In the genomic region with DNA sequence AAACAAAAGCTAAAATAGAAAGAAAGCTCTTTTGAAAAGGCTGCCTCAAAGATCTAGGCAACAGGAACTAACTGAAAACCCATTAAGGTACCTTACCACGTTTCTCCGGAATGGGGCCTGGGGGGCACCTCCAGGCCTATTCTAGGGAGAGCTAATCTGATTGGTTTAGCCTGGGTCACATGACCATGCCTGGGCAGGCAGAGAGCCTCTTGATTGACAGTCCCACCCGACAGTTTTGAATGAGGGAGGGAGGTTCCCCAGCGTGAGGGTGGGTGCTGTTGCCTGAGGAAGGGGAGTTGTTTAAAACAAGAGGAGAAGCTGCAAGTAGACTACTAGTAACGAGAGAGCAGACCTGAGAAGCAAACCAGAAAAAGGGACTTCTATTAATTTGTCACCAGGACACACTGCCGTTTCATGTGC, we compare ENCODE assay signal across 1 cellular context.
TF ChIP-seq lines count a peak whose summit lies in the region.

No MANE protein-coding gene starts in this region.

TF ChIP-seq in HepG2, 621 proteins besides CTCF, POLR2A, EP300 and RAD21 (continued from another document):
- TF ChIP-seq RAD51 (IDR thresholded peaks at IDR 0.05; ENCODE audit: borderline replicate concordance) (peak; percentile 86), MIXL1 (CRISPR knock-in tag; IDR thresholded peaks at IDR 0.05) (no peak), SALL2 (CRISPR knock-in tag; IDR thresholded peaks at IDR 0.05) (no peak), FLYWCH1 (CRISPR knock-in tag; IDR thresholded peaks at IDR 0.05) (no peak), SRSF1 (optimal IDR thresholded peaks at IDR 0.05; ENCODE audit: low read depth, low read length) (no peak), ZBTB42 (CRISPR knock-in tag; IDR thresholded peaks at IDR 0.05) (no peak), TBL1XR1 (IDR thresholded peaks at IDR 0.05; ENCODE audit: borderline replicate concordance, low read length, partially characterized antibody) (peak; percentile 49), ZFP36 (IDR thresholded peaks at IDR 0.05; ENCODE audit: borderline replicate concordance, low read depth, low read length, partially characterized antibody) (no peak), NRL (CRISPR knock-in tag; IDR thresholded peaks at IDR 0.05; ENCODE audit: borderline replicate concordance) (no peak), ZMAT3 (CRISPR knock-in tag; conservative IDR thresholded peaks at IDR 0.05) (no peak), STAG1 (CRISPR knock-in tag; IDR thresholded peaks at IDR 0.05) (no peak), ZBTB1 (CRISPR knock-in tag; IDR thresholded peaks at IDR 0.05; ENCODE audit: borderline replicate concordance) (no peak), PPARG (CRISPR knock-in tag; conservative IDR thresholded peaks at IDR 0.05) (no peak), WIZ (CRISPR knock-in tag; IDR thresholded peaks at IDR 0.05) (peak; percentile 26; the same call in 1 of the 2 replicates), ZMYM2 (CRISPR knock-in tag; IDR thresholded peaks at IDR 0.05) (no peak), ZNF296 (CRISPR knock-in tag; conservative IDR thresholded peaks at IDR 0.05) (0 out of 2 replicates have a peak, but pooled peaks have one; percentile 44), BORCS8-MEF2B (CRISPR knock-in tag; IDR thresholded peaks at IDR 0.05) (peak; percentile 24; the same call in 1 of the 2 replicates), SCMH1 (CRISPR knock-in tag; IDR thresholded peaks at IDR 0.05; ENCODE audit: borderline replicate concordance) (no peak), ZNF10 (CRISPR knock-in tag; IDR thresholded peaks at IDR 0.05; ENCODE audit: borderline replicate concordance, low read depth) (no peak)
- TF ChIP-seq, protein P1, sequence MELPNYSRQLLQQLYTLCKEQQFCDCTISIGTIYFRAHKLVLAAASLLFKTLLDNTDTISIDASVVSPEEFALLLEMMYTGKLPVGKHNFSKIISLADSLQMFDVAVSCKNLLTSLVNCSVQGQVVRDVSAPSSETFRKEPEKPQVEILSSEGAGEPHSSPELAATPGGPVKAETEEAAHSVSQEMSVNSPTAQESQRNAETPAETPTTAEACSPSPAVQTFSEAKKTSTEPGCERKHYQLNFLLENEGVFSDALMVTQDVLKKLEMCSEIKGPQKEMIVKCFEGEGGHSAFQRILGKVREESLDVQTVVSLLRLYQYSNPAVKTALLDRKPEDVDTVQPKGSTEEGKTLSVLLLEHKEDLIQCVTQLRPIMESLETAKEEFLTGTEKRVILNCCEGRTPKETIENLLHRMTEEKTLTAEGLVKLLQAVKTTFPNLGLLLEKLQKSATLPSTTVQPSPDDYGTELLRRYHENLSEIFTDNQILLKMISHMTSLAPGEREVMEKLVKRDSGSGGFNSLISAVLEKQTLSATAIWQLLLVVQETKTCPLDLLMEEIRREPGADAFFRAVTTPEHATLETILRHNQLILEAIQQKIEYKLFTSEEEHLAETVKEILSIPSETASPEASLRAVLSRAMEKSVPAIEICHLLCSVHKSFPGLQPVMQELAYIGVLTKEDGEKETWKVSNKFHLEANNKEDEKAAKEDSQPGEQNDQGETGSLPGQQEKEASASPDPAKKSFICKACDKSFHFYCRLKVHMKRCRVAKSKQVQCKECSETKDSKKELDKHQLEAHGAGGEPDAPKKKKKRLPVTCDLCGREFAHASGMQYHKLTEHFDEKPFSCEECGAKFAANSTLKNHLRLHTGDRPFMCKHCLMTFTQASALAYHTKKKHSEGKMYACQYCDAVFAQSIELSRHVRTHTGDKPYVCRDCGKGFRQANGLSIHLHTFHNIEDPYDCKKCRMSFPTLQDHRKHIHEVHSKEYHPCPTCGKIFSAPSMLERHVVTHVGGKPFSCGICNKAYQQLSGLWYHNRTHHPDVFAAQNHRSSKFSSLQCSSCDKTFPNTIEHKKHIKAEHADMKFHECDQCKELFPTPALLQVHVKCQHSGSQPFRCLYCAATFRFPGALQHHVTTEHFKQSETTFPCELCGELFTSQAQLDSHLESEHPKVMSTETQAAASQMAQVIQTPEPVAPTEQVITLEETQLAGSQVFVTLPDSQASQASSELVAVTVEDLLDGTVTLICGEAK (IDR thresholded peaks at IDR 0.05) = no peak
- TF ChIP-seq, protein P1 (CRISPR knock-in tag; IDR thresholded peaks at IDR 0.05) = no peak
- TF ChIP-seq, protein P2, sequence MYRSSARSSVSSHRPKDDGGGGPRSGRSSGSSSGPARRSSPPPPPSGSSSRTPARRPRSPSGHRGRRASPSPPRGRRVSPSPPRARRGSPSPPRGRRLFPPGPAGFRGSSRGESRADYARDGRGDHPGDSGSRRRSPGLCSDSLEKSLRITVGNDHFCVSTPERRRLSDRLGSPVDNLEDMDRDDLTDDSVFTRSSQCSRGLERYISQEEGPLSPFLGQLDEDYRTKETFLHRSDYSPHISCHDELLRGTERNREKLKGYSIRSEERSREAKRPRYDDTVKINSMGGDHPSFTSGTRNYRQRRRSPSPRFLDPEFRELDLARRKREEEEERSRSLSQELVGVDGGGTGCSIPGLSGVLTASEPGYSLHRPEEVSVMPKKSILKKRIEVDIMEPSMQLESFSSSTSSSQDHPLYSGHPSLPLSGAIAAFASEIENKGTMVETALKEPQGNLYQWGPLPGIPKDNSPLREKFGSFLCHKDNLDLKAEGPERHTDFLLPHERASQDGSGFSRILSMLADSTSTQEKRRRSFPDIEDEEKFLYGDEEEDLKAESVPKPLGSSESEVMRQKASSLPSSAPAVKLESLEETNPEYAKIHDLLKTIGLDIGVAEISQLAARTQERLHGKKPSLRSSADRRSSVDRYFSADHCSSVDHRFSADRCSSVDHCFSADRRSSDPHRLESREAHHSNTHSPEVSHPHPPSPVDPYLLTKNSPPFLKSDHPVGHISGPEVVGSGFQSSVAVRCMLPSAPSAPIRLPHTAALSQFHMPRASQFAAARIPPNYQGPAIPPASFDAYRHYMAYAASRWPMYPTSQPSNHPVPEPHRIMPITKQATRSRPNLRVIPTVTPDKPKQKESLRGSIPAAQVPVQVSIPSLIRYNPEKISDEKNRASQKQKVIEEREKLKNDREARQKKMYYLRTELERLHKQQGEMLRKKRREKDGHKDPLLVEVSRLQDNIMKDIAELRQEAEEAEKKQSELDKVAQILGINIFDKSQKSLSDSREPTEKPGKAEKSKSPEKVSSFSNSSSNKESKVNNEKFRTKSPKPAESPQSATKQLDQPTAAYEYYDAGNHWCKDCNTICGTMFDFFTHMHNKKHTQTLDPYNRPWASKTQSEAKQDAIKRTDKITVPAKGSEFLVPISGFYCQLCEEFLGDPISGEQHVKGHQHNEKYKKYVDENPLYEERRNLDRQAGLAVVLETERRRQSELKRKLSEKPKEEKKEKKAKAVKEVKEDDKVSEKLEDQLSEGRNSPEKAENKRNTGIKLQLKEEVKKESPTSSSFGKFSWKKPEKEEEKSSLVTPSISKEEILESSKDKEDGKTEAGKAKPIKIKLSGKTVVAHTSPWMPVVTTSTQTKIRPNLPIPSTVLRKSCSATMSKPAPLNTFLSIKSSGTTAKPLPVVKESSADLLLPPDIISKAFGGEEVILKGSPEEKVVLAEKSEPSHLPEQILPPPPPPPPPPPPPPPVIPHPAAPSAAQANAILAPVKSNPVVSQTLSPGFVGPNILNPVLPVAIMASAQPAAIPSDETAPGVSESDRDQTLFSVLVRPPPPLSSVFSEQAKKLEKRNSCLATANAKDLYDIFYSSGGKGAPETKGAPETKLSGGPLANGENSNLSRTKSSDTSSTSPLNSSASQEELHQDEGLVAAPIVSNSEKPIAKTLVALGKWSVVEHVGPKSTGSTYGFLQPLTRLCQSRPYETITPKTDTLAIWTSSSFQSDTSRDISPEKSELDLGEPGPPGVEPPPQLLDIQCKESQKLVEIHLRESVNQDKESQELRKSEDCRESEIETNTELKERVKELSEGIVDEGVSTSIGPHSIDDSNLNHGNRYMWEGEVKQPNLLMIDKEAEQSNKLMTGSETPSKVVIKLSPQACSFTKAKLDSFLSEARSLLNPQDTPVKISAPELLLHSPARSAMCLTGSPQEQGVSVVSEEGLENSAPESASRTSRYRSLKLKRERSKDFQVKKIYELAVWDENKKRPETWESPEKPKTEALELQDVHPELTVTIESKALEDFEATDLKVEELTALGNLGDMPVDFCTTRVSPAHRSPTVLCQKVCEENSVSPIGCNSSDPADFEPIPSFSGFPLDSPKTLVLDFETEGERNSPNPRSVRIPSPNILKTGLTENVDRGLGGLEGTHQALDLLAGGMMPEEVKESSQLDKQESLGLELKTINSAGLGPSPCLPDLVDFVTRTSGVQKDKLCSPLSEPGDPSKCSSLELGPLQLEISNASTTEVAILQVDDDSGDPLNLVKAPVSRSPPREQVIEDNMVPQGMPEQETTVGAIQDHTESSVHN (CRISPR knock-in tag; IDR thresholded peaks at IDR 0.05) = no peak
- TF ChIP-seq, protein P3, sequence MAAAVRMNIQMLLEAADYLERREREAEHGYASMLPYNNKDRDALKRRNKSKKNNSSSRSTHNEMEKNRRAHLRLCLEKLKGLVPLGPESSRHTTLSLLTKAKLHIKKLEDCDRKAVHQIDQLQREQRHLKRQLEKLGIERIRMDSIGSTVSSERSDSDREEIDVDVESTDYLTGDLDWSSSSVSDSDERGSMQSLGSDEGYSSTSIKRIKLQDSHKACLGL (CRISPR knock-in tag; IDR thresholded peaks at IDR 0.05) = no peak
